Comparison of ENCODE assay signal across 1 cellular context in the genomic region with DNA sequence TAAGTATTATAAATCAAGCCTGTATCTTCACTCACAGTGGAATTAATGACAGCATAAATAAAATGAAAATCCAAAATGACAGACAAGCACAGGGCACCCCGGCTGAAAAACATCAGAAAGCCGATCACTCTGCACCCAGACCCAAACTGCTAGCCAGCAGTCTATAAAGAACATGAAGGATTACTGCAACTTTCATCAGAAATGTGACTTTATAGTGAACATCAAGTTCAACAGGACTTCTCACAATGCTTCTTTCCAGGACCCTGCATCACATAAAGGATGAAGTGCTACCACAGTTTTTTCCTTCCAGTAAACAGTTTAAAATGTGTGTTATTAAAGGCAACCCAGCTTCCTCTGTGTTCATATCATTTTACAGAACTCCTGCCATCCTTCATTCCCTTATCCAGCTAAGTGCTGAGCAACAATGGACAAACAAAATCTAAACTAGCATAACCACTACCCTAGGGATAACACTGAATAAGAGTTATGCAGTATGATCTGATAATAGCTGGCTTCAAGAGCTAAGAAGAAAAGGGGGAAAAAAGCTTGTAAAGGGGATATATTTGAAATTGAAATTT.
TF ChIP-seq lines count a peak whose summit lies in the region.

No MANE protein-coding gene starts in this region.

TF ChIP-seq in IMR-90, 13 proteins besides CTCF, POLR2A, EP300 and RAD21:
- TF ChIP-seq BHLHE40 (IDR thresholded peaks at IDR 0.05; ENCODE audit: low read depth, low read length) (no peak), MAZ (IDR thresholded peaks at IDR 0.05; ENCODE audit: borderline replicate concordance, low read depth, low read length) (no peak), RFX5 (IDR thresholded peaks at IDR 0.05; ENCODE audit: low read depth, low read length) (no peak), CEBPB (IDR thresholded peaks at IDR 0.05; ENCODE audit: low read depth, low read length) (no peak), MXI1 (IDR thresholded peaks at IDR 0.05; ENCODE audit: borderline replicate concordance, low read depth, low read length) (no peak), CHD1 (IDR thresholded peaks at IDR 0.05; ENCODE audit: low read depth, low read length) (no peak), NFE2L2 (IDR thresholded peaks at IDR 0.05; ENCODE audit: low read depth, low read length) (no peak), RCOR1 (IDR thresholded peaks at IDR 0.05; ENCODE audit: insufficient replicate concordance, low read length) (no peak), SMC3 (IDR thresholded peaks at IDR 0.05; ENCODE audit: low read depth, low read length) (no peak), FOS (IDR thresholded peaks at IDR 0.05; ENCODE audit: low read depth, low read length) (no peak), MAFK (IDR thresholded peaks at IDR 0.05; ENCODE audit: low read depth, low read length) (no peak)
- TF ChIP-seq, protein P1, sequence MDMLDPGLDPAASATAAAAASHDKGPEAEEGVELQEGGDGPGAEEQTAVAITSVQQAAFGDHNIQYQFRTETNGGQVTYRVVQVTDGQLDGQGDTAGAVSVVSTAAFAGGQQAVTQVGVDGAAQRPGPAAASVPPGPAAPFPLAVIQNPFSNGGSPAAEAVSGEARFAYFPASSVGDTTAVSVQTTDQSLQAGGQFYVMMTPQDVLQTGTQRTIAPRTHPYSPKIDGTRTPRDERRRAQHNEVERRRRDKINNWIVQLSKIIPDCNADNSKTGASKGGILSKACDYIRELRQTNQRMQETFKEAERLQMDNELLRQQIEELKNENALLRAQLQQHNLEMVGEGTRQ (IDR thresholded peaks at IDR 0.05; ENCODE audit: low read depth, low read length), result no peak
- TF ChIP-seq, protein P2, sequence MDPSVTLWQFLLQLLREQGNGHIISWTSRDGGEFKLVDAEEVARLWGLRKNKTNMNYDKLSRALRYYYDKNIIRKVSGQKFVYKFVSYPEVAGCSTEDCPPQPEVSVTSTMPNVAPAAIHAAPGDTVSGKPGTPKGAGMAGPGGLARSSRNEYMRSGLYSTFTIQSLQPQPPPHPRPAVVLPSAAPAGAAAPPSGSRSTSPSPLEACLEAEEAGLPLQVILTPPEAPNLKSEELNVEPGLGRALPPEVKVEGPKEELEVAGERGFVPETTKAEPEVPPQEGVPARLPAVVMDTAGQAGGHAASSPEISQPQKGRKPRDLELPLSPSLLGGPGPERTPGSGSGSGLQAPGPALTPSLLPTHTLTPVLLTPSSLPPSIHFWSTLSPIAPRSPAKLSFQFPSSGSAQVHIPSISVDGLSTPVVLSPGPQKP (IDR thresholded peaks at IDR 0.05; ENCODE audit: borderline replicate concordance, low read depth, low read length), result no peak
TF ChIP-seq in IMR-90: peak in this region for 0.
